ENCODE assay signal across 11 cellular contexts in the genomic region with DNA sequence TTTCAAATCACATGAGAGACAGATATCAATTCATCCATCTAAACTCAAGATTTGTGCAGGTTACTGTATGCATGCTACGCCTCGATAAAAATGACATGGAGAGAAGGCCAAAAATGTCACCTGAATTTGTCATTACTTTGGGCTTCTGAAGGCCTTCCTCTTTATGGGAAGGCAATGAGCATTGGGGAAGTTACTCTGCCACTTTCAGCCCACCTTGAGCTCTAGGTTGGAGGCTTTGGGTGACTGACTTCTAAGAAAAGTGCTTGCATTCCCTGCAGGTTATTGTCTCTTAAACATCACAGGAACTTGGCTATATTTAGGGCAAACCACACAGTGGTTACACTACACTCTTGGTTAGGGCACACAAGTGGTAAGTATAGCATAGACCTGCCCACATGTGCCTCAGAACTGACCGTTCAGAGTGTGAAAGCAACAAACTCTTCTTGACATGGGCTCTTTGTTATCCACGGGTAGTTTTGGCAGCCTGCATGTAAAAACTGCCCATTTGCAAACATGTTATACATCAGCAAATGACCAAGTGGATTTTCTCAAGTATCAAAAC.
DNase-seq lines count a peak whose midpoint lies in the region; ATAC-seq lines count a peak whose summit lies in the region.
"Had no signal": no experiment of that assay in that cellular context is flagged by ENCODE, and none has a peak within 500 bp of the region (broad histone marks: within the 10 kb centered on the region; RNA-seq: fewer than 3 reads in every experiment).

No MANE protein-coding gene starts in this region.

- H3K4me1 Mint-ChIP-seq in stimulated activated memory B cell treated with anti-CD40 and anti-IgM and Interleukin-4, amounts not matched to agents 10 μg/mL and 1 μg/mL and 100 μg/mL, for 72 hours, result peaks cover 11% of the 10 kb centered on the region

- no peaks in the 10 kb centered on the region for H3K36me3 Mint-ChIP-seq in stimulated activated memory B cell treated with anti-CD40 and anti-IgM and Interleukin-4, amounts not matched to agents 10 μg/mL and 1 μg/mL and 100 μg/mL, for 72 hours

- no peak overlapping the region for H3K27ac Mint-ChIP-seq in stimulated activated memory B cell treated with anti-CD40 and anti-IgM and Interleukin-4, amounts not matched to agents 10 μg/mL and 1 μg/mL and 100 μg/mL, for 72 hours

- peak; percentile 85 for ATAC-seq in GM19324 (IDR thresholded peaks at IDR 0.05; ENCODE audit: low FRiP score, unreplicated experiment)
- ATAC-seq in HG02623 (IDR thresholded peaks at IDR 0.05; ENCODE audit: unreplicated experiment), result peak; percentile 79
- peak; percentile 83 for ATAC-seq in HG03460 (IDR thresholded peaks at IDR 0.05; ENCODE audit: unreplicated experiment)
- ATAC-seq in stimulated activated memory B cell treated with anti-CD40 and anti-IgM and Interleukin-4, amounts not matched to agents 10 μg/mL and 1 μg/mL and 100 μg/mL, for 72 hours, result peak; percentile 95

- DNase-seq in stimulated activated CD4-positive, alpha-beta T cell treated with anti-CD3 and anti-CD28 coated beads, Interleukin-4, amount 100 ng/mL, for 1 hour, result no peak
- no peak for DNase-seq in central memory CD4-positive, alpha-beta T cell
- no peak for DNase-seq in SKM-1 (lab: John Stamatoyannopoulos, UW; ENCODE audit: unreplicated experiment)
- DNase-seq: amygdala, NCI-H1694, sigmoid colon, T1000 had no signal

- no peaks in the 10 kb centered on the region for H3K27me3 Mint-ChIP-seq in stimulated activated memory B cell treated with anti-CD40 and anti-IgM and Interleukin-4, amounts not matched to agents 10 μg/mL and 1 μg/mL and 100 μg/mL, for 72 hours

- no peak overlapping the region for H3K4me3 Mint-ChIP-seq in stimulated activated memory B cell treated with anti-CD40 and anti-IgM and Interleukin-4, amounts not matched to agents 10 μg/mL and 1 μg/mL and 100 μg/mL, for 72 hours

- H3K9me3 Mint-ChIP-seq in stimulated activated memory B cell treated with anti-CD40 and anti-IgM and Interleukin-4, amounts not matched to agents 10 μg/mL and 1 μg/mL and 100 μg/mL, for 72 hours, result no peaks in the 10 kb centered on the region
